In genomic region chr19:39351537-39352037, GRCh38 we compare ENCODE assay signal across 7 cellular contexts. TPM values are rescaled to one million over a fixed set of nuclear protein-coding genes. Genes with fewer than 3 reads are reported as not detected.
DNase-seq lines count a peak whose midpoint lies in the region; ATAC-seq, FAIRE-seq and TF ChIP-seq lines count a peak whose summit lies in the region.

No MANE protein-coding gene starts in this region.

- H3K4me2 ChIP-seq in GM12878 (ENCODE audit: control insufficient read depth, insufficient read depth): peak overlapping the region; percentile 75; the same call in 1 of the 2 replicates

- H3K27ac ChIP-seq in GM12878 (ENCODE audit: control insufficient read depth, insufficient read depth): peak overlapping the region; percentile 41

- RAD21 ChIA-PET in GM12878 (lab: Charles Lee; ENCODE audit: unreplicated experiment): no interaction called here

- CTCF ChIA-PET in GM12878 (lab: Yijun Ruan, JAX): interaction anchor here (0.6 to 2.4 kb wide), 2 partner anchors 39 to 181 kb away, joined by 3 to 7 read pairs; partner anchors contain the start of genes EID2B, MED29 and PAF1

- no peaks in the 10 kb centered on the region for H4K20me1 ChIP-seq in GM12878 (ENCODE audit: control insufficient read depth, insufficient read depth)

- ATAC-seq in GM18907 (IDR thresholded peaks at IDR 0.05; ENCODE audit: unreplicated experiment): peak; percentile 67
- ATAC-seq in HG03060 (IDR thresholded peaks at IDR 0.05; ENCODE audit: low read depth, unreplicated experiment): peak; percentile 39
- peak; percentile 94 for ATAC-seq in GM12878
- ATAC-seq in GM21723 (IDR thresholded peaks at IDR 0.05; ENCODE audit: unreplicated experiment): no peak

- POLR2A ChIA-PET in GM12878 (lab: Charles Lee): interaction anchor here (0.7 kb wide), 1 partner anchor 9 kb away, joined by 3 read pairs; the partner anchor contains the start of gene SAMD4B

- DNase-seq in GM12878 (ENCODE audit: low read depth, low spot score) (peak; percentile 44), NCI-H1436 treated with DMSO at 0.1 percent for 48 hours (lab: John Stamatoyannopoulos, UW) (no peak), NOMO-1 (lab: John Stamatoyannopoulos, UW; ENCODE audit: unreplicated experiment in 2 of 2) (no peak)
- DNase-seq in stimulated activated CD4-positive, alpha-beta T cell treated with anti-CD3 and anti-CD28 coated beads, Interleukin-4, amount 100 ng/mL, for 24 hours: peak; percentile 69

- H3K27me3 ChIP-seq in GM12878 (replicated peaks in 1 of 2; ENCODE audit: control insufficient read depth in 2 of 2, insufficient read depth in 2 of 2, low read length in 1 of 2): no peaks in the 10 kb centered on the region

- in situ Hi-C loops in GM12878 (cut with MboI): no loop called here

- no peak for TF ChIP-seq POLR2A in GM12878 (IDR thresholded peaks at IDR 0.05; ENCODE audit: low read depth, low read length)

- H3K4me3 ChIP-seq in GM12878: no peak overlapping the region

- peaks cover 12% of the 10 kb centered on the region for H3K4me1 ChIP-seq in GM12878 (ENCODE audit: control insufficient read depth, insufficient read depth, low read length)

- peaks cover 2 to 10% of the 10 kb centered on the region in 2 experiments for H3K36me3 ChIP-seq in GM12878 (ENCODE audit: control insufficient read depth in 2 of 2, insufficient read depth in 2 of 2, low read length in 1 of 2)

- no peak overlapping the region for H2AFZ ChIP-seq in GM12878 (ENCODE audit: control insufficient read depth, low read depth, low read length)

- TF ChIP-seq EP300 in GM12878 (IDR thresholded peaks at IDR 0.05; ENCODE audit: borderline replicate concordance in 1 of 2, control insufficient read depth in 1 of 2, low read depth in 2 of 2, low read length in 2 of 2): no peak; a peak in 1 of 4 replicates

- WGBS in GM12878 (ENCODE audit: insufficient coverage, insufficient replicate concordance, low lambda C conversion rate, missing lambda C conversion rate): 23% methylated on average over 4 of the region's 4 CpGs

- SMC1A ChIA-PET in GM12878 (lab: Charles Lee; ENCODE audit: uncharacterized antibody, unreplicated experiment): no interaction called here

- intact Hi-C loops in GM12878 (cut with micrococcal nuclease; ENCODE audit: unreplicated experiment): no loop called here

- no peaks in the 10 kb centered on the region for H3K9me3 ChIP-seq in GM12878 (replicated peaks; ENCODE audit: control insufficient read depth, insufficient read depth, low read length)

- TF ChIP-seq CTCF in GM12878 (IDR thresholded peaks at IDR 0.05 in 2 of 3, conservative IDR thresholded peaks at IDR 0.05 in 1 of 3; ENCODE audit: control insufficient read depth in 2 of 3, extremely low read depth in 1 of 3, insufficient read depth in 1 of 3, low read depth in 3 of 3, low read length in 3 of 3): peak; percentile 26 to 42 (median 32); a peak in 4 of 6 replicates

- no peaks in the 10 kb centered on the region for H3K79me2 ChIP-seq in GM12878 (ENCODE audit: control insufficient read depth, insufficient read depth, low read length)

- peak; percentile 47 for TF ChIP-seq RAD21 in GM12878 (IDR thresholded peaks at IDR 0.05; ENCODE audit: insufficient read depth, low read depth, low read length)

- no peak overlapping the region for H3K9ac ChIP-seq in GM12878 (ENCODE audit: control insufficient read depth, insufficient read depth, low read length)

- FAIRE-seq in GM12878 (lab: Jason Lieb, UNC): peak; percentile 97

- BruUV-seq in GM12878 (replicated peaks; lab: Mats Ljungman, UMichigan): no TSS peak

RNA-seq across cellular contexts. Expression of gene SAMD4B, which starts 9.4 kb away (rescaled TPM):
- 84.4 and 88.2 TPM in 2 replicates for total RNA-seq in GM12878 (2013; cell fraction: nucleolus; rRNA removed)
- 19.1 and 25.0 TPM in 2 replicates for total RNA-seq in GM12878 (2014; rRNA removed)
- total RNA-seq in GM12878 (2014; rRNA removed; fragmentation: Illumina TruSeq; extraction: Trizol): 9.6 and 10.9 TPM in 2 replicates
- total RNA-seq in GM12878 (2021): 36.1 and 38.4 TPM in 2 replicates
- 12.3 TPM for polyA plus RNA-seq in GM12878 (2011; ENCODE audit: low read depth)
- 5.3 and 18.7 TPM in 2 replicates for polyA plus RNA-seq in GM12878 (2011; rRNA removed)
- polyA plus RNA-seq in GM12878 (2011; cell fraction: cytosol; rRNA removed): 28.1 and 28.2 TPM in 2 replicates
- 65.6 and 94.2 TPM in 2 replicates for polyA plus RNA-seq in GM12878 (2011; cell fraction: nucleus; rRNA removed)
- polyA plus RNA-seq in GM12878 (2012): 35.0 and 40.0 TPM in 2 replicates
- polyA plus RNA-seq in GM12878 (2014; fragmentation: Illumina TruSeq; extraction: Trizol): 14.1 and 23.0 TPM in 2 replicates
- 1 to 10 TPM; 2.4 to 3.8 TPM for polyA plus RNA-seq in GM12878 (2014; fragmentation: Nextera tagmentation; extraction: Ambion mirVana)
- 43.3 and 53.3 TPM in 2 replicates for polyA plus RNA-seq in GM12878 (2014; rRNA removed)
- 10 to 100 TPM; 24.7 to 24.8 TPM for polyA plus RNA-seq in GM12878 (2016; fragmentation: Nextera tagmentation; extraction: Ambion mirVana)
- 21.1 and 31.2 TPM in 2 replicates for polyA minus RNA-seq in GM12878 (2011; rRNA and poly(A)+ RNA removed)
- polyA minus RNA-seq in GM12878 (2011; cell fraction: cytosol; rRNA and poly(A)+ RNA removed): 14.6 and 15.5 TPM in 2 replicates
- 10.2 and 20.6 TPM in 2 replicates for polyA minus RNA-seq in GM12878 (2011; cell fraction: nucleus; rRNA and poly(A)+ RNA removed)

RNA-seq across cellular contexts. Expression of gene GMFG, which starts 15.7 kb away (rescaled TPM):
- 12.8 and 14.2 TPM in 2 replicates for total RNA-seq in GM12878 (2013; cell fraction: nucleolus; rRNA removed)
- total RNA-seq in GM12878 (2014; rRNA removed): 119 and 121 TPM in 2 replicates
- total RNA-seq in GM12878 (2014; rRNA removed; fragmentation: Illumina TruSeq; extraction: Trizol): 159 and 169 TPM in 2 replicates
- total RNA-seq in GM12878 (2021): 197 and 211 TPM in 2 replicates
- polyA plus RNA-seq in GM12878 (2011; ENCODE audit: low read depth): 584 TPM
- 189 and 194 TPM in 2 replicates for polyA plus RNA-seq in GM12878 (2011; rRNA removed)
- polyA plus RNA-seq in GM12878 (2011; cell fraction: cytosol; rRNA removed): 131 and 145 TPM in 2 replicates
- 65.4 and 79.9 TPM in 2 replicates for polyA plus RNA-seq in GM12878 (2011; cell fraction: nucleus; rRNA removed)
- polyA plus RNA-seq in GM12878 (2012): 255 and 347 TPM in 2 replicates
- 198 and 203 TPM in 2 replicates for polyA plus RNA-seq in GM12878 (2014; fragmentation: Illumina TruSeq; extraction: Trizol)
- 100 to 1,000 TPM; 591 to 635 TPM for polyA plus RNA-seq in GM12878 (2014; fragmentation: Nextera tagmentation; extraction: Ambion mirVana)
- polyA plus RNA-seq in GM12878 (2014; rRNA removed): 154 and 160 TPM in 2 replicates
- polyA plus RNA-seq in GM12878 (2016; fragmentation: Nextera tagmentation; extraction: Ambion mirVana): 100 to 1,000 TPM; 254 to 256 TPM
- 41.5 and 46.2 TPM in 2 replicates for polyA minus RNA-seq in GM12878 (2011; rRNA and poly(A)+ RNA removed)
- polyA minus RNA-seq in GM12878 (2011; cell fraction: cytosol; rRNA and poly(A)+ RNA removed): 9.6 and 16.0 TPM in 2 replicates
- 7.4 and 14.0 TPM in 2 replicates for polyA minus RNA-seq in GM12878 (2011; cell fraction: nucleus; rRNA and poly(A)+ RNA removed)

RNA-seq across cellular contexts. Expression of gene LRFN1, which starts 30.9 kb away (rescaled TPM):
- total RNA-seq in GM12878 (2013; cell fraction: nucleolus; rRNA removed): 2.6 and 3.2 TPM in 2 replicates
- total RNA-seq in GM12878 (2014; rRNA removed): 0.38 and 0.40 TPM in 2 replicates
- 0.05 and 0.13 TPM in 2 replicates for total RNA-seq in GM12878 (2014; rRNA removed; fragmentation: Illumina TruSeq; extraction: Trizol)
- total RNA-seq in GM12878 (2021): 0.85 and 1.0 TPM in 2 replicates
- 0.13 TPM for polyA plus RNA-seq in GM12878 (2011; ENCODE audit: low read depth)
- 0.13 and 0.29 TPM in 2 replicates for polyA plus RNA-seq in GM12878 (2011; rRNA removed)
- polyA plus RNA-seq in GM12878 (2011; cell fraction: cytosol; rRNA removed): 0.55 and 0.65 TPM in 2 replicates
- polyA plus RNA-seq in GM12878 (2011; cell fraction: nucleus; rRNA removed): 0.91 and 1.4 TPM in 2 replicates
- 1.0 and 1.6 TPM in 2 replicates for polyA plus RNA-seq in GM12878 (2012)
- polyA plus RNA-seq in GM12878 (2014; fragmentation: Illumina TruSeq; extraction: Trizol): 0.10 TPM in 1 of 2 replicates, not detected in the other
- under 1 TPM in 1 of 2 experiments, not detected in 1; 0.09 TPM for polyA plus RNA-seq in GM12878 (2014; fragmentation: Nextera tagmentation; extraction: Ambion mirVana)
- 0.86 and 0.91 TPM in 2 replicates for polyA plus RNA-seq in GM12878 (2014; rRNA removed)
- polyA plus RNA-seq in GM12878 (2016; fragmentation: Nextera tagmentation; extraction: Ambion mirVana): under 1 TPM; 0.24 to 0.35 TPM
- 0.31 and 0.37 TPM in 2 replicates for polyA minus RNA-seq in GM12878 (2011; rRNA and poly(A)+ RNA removed)
- 0.21 and 0.53 TPM in 2 replicates for polyA minus RNA-seq in GM12878 (2011; cell fraction: cytosol; rRNA and poly(A)+ RNA removed)
- 0.24 and 0.86 TPM in 2 replicates for polyA minus RNA-seq in GM12878 (2011; cell fraction: nucleus; rRNA and poly(A)+ RNA removed)

RNA-seq across cellular contexts. Expression of gene PAF1, which starts 39.3 kb away (rescaled TPM):
- total RNA-seq in GM12878 (2013; cell fraction: nucleolus; rRNA removed): 15.4 and 21.4 TPM in 2 replicates
- total RNA-seq in GM12878 (2014; rRNA removed) (35.9 and 40.0 TPM in 2 replicates), GM12878 (2014; rRNA removed; fragmentation: Illumina TruSeq; extraction: Trizol) (26.2 and 32.2 TPM in 2 replicates), GM12878 (2021) (33.8 and 34.8 TPM in 2 replicates)
- polyA plus RNA-seq in GM12878 (2011; ENCODE audit: low read depth): 19.7 TPM
- polyA plus RNA-seq in GM12878 (2011; rRNA removed) (34.2 and 44.6 TPM in 2 replicates), GM12878 (2014; fragmentation: Illumina TruSeq; extraction: Trizol) (38.3 and 44.2 TPM in 2 replicates), GM12878 (2014; fragmentation: Nextera tagmentation; extraction: Ambion mirVana) (1 to 10 TPM; 1.7 to 3.7 TPM), GM12878 (2014; rRNA removed) (39.2 and 41.8 TPM in 2 replicates), GM12878 (2016; fragmentation: Nextera tagmentation; extraction: Ambion mirVana) (10 to 100 TPM; 39.3 to 45.8 TPM)
- 44.0 and 45.7 TPM in 2 replicates for polyA plus RNA-seq in GM12878 (2011; cell fraction: cytosol; rRNA removed)
- polyA plus RNA-seq in GM12878 (2011; cell fraction: nucleus; rRNA removed): 53.9 and 78.1 TPM in 2 replicates
- polyA plus RNA-seq in GM12878 (2012): 34.7 and 38.4 TPM in 2 replicates
- polyA minus RNA-seq in GM12878 (2011; rRNA and poly(A)+ RNA removed): 28.8 and 36.4 TPM in 2 replicates
- polyA minus RNA-seq in GM12878 (2011; cell fraction: cytosol; rRNA and poly(A)+ RNA removed): 15.4 and 26.1 TPM in 2 replicates
- 30.0 and 47.1 TPM in 2 replicates for polyA minus RNA-seq in GM12878 (2011; cell fraction: nucleus; rRNA and poly(A)+ RNA removed)

RNA-seq across cellular contexts. Expression of gene MED29, which starts 39.6 kb away (rescaled TPM):
- 12.2 and 14.2 TPM in 2 replicates for total RNA-seq in GM12878 (2013; cell fraction: nucleolus; rRNA removed)
- total RNA-seq in GM12878 (2014; rRNA removed) (22.6 and 22.7 TPM in 2 replicates), GM12878 (2014; rRNA removed; fragmentation: Illumina TruSeq; extraction: Trizol) (12.8 and 14.5 TPM in 2 replicates), GM12878 (2021) (26.2 and 28.0 TPM in 2 replicates)
- 9.9 TPM for polyA plus RNA-seq in GM12878 (2011; ENCODE audit: low read depth)
- polyA plus RNA-seq in GM12878 (2011; rRNA removed) (13.9 and 19.5 TPM in 2 replicates), GM12878 (2014; fragmentation: Illumina TruSeq; extraction: Trizol) (16.7 and 23.0 TPM in 2 replicates), GM12878 (2014; fragmentation: Nextera tagmentation; extraction: Ambion mirVana) (1 to 10 TPM; 3.2 to 5.1 TPM), GM12878 (2014; rRNA removed) (24.4 and 26.4 TPM in 2 replicates), GM12878 (2016; fragmentation: Nextera tagmentation; extraction: Ambion mirVana) (10 to 100 TPM; 31.9 to 36.6 TPM)
- polyA plus RNA-seq in GM12878 (2011; cell fraction: cytosol; rRNA removed): 32.6 and 34.4 TPM in 2 replicates
- 14.1 and 18.7 TPM in 2 replicates for polyA plus RNA-seq in GM12878 (2011; cell fraction: nucleus; rRNA removed)
- 15.5 and 16.8 TPM in 2 replicates for polyA plus RNA-seq in GM12878 (2012)
- 19.4 and 20.9 TPM in 2 replicates for polyA minus RNA-seq in GM12878 (2011; rRNA and poly(A)+ RNA removed)
- 5.5 and 8.7 TPM in 2 replicates for polyA minus RNA-seq in GM12878 (2011; cell fraction: cytosol; rRNA and poly(A)+ RNA removed)
- 18.6 and 27.7 TPM in 2 replicates for polyA minus RNA-seq in GM12878 (2011; cell fraction: nucleus; rRNA and poly(A)+ RNA removed)

Comparison
In these comparisons a context has a peak if more than half of its experiments do, and no peak if none do; other contexts are left out.
1. DNase-seq: peak in GM12878 (single experiment) and stimulated activated CD4-positive, alpha-beta T cell treated with anti-CD3 and anti-CD28 coated beads, Interleukin-4, amount 100 ng/mL, for 24 hours (single experiment); none in NCI-H1436 treated with DMSO at 0.1 percent for 48 hours (single experiment) and NOMO-1 (0 of 2).